In genomic region chr5:64576241-64576640, GRCh38 we compare ENCODE assay signal across 23 cellular contexts.
DNase-seq lines count a peak whose midpoint lies in the region; ATAC-seq and TF ChIP-seq lines count a peak whose summit lies in the region.
"Had no signal": no experiment of that assay in that cellular context is flagged by ENCODE, and none has a peak within 500 bp of the region (broad histone marks: within the 10 kb centered on the region; RNA-seq: fewer than 3 reads in every experiment).

No MANE protein-coding gene starts in this region.

- no peak for ATAC-seq in HG03108 (IDR thresholded peaks at IDR 0.05; ENCODE audit: unreplicated experiment)
- ATAC-seq: GM23338 had no signal

- H3K27me3 Mint-ChIP-seq in neural progenitor cell (ENCODE audit: insufficient read depth, low read depth), result no peaks in the 10 kb centered on the region

- H4K20me1 ChIP-seq in neural progenitor cell (ENCODE audit: low read depth), result no peaks in the 10 kb centered on the region
- H4K20me1 ChIP-seq: BLaER1 treated with 17β-estradiol and CSF1 and Interleukin-3, amounts not matched to agents 10 nM and 100 nM had no signal

- H3K36me3 Mint-ChIP-seq in neural progenitor cell, result no peaks in the 10 kb centered on the region

- no peak overlapping the region for H3K4me2 ChIP-seq in neural progenitor cell
- H3K4me2 ChIP-seq: BLaER1 treated with 17β-estradiol and CSF1 and Interleukin-3, amounts not matched to agents 10 nM and 100 nM; GM23338 had no signal

- no peak overlapping the region for H3K27ac ChIP-seq in neural progenitor cell
- H3K27ac ChIP-seq: BLaER1 treated with 17β-estradiol and CSF1 and Interleukin-3, amounts not matched to agents 10 nM and 100 nM; SJCRH30 had no signal

- H3K36me3 ChIP-seq in neural progenitor cell, result no peaks in the 10 kb centered on the region
- H3K36me3 ChIP-seq: BLaER1 treated with 17β-estradiol and CSF1 and Interleukin-3, amounts not matched to agents 10 nM and 100 nM; SJCRH30 had no signal

- no peak overlapping the region for H3K9ac ChIP-seq in neural progenitor cell
- H3K9ac ChIP-seq: BLaER1 treated with 17β-estradiol and CSF1 and Interleukin-3, amounts not matched to agents 10 nM and 100 nM had no signal

- H3K4me1 Mint-ChIP-seq in neural progenitor cell, result no peaks in the 10 kb centered on the region

- no peak overlapping the region for H3K4me3 ChIP-seq in AG10803 (ENCODE audit: low read length)
- H3K4me3 ChIP-seq in neural progenitor cell, result no peak overlapping the region
- H3K4me3 ChIP-seq: BLaER1 treated with 17β-estradiol and CSF1 and Interleukin-3, amounts not matched to agents 10 nM and 100 nM; GM23338; SJCRH30 had no signal

- H3K4me3 Mint-ChIP-seq in neural progenitor cell, result no peak overlapping the region
- H3K4me3 Mint-ChIP-seq: CD4-positive, alpha-beta T cell; GM23338; H9 had no signal

- H3K27me3 ChIP-seq in neural progenitor cell, result no peaks in the 10 kb centered on the region
- H3K27me3 ChIP-seq: BLaER1 treated with 17β-estradiol and CSF1 and Interleukin-3, amounts not matched to agents 10 nM and 100 nM; SJCRH30 had no signal

- no peaks in the 10 kb centered on the region for H3K9me3 ChIP-seq in neural progenitor cell (ENCODE audit: low read depth)
- H3K9me3 ChIP-seq: BLaER1 treated with 17β-estradiol and CSF1 and Interleukin-3, amounts not matched to agents 10 nM and 100 nM; SJCRH30 had no signal

- no peaks in the 10 kb centered on the region for H3K9me3 Mint-ChIP-seq in neural progenitor cell
- H3K9me3 Mint-ChIP-seq: CD4-positive, alpha-beta T cell; GM23338; H9 had no signal

- peak overlapping the region; percentile 0 for H2AFZ ChIP-seq in neural progenitor cell (replicated peaks)
- H2AFZ ChIP-seq: GM23338 had no signal

- no peaks in the 10 kb centered on the region for H3K79me2 ChIP-seq in neural progenitor cell (ENCODE audit: low read depth)

- no peak for TF ChIP-seq CTCF in AG10803 (conservative IDR thresholded peaks at IDR 0.05; ENCODE audit: low read length)
- no peak for TF ChIP-seq CTCF in neural progenitor cell (IDR thresholded peaks at IDR 0.05)

- no peaks in the 10 kb centered on the region for H3K4me1 ChIP-seq in neural progenitor cell
- H3K4me1 ChIP-seq: BLaER1 treated with 17β-estradiol and CSF1 and Interleukin-3, amounts not matched to agents 10 nM and 100 nM; SJCRH30 had no signal

- H3K27ac Mint-ChIP-seq in neural progenitor cell, result no peak overlapping the region
- H3K27ac Mint-ChIP-seq: CD4-positive, alpha-beta T cell had no signal

- no peaks in the 10 kb centered on the region for H3F3A ChIP-seq in neural progenitor cell (ENCODE audit: low read depth)

- DNase-seq in AG10803 (ENCODE audit: low read depth), result peak; percentile 0
- peak; percentile 34 for DNase-seq in HS-5 (ENCODE audit: low read depth)
- peak; percentile 7 for DNase-seq in astrocyte of the hippocampus (ENCODE audit: low read depth, low spot score)
- no peak for DNase-seq in neural progenitor cell (ENCODE audit: low spot score)
- DNase-seq in DMS153 treated with DMSO at 0.1 percent for 48 hours (lab: John Stamatoyannopoulos, UW; ENCODE audit: unreplicated experiment), result no peak
- no peak for DNase-seq in stimulated activated CD8-positive, alpha-beta memory T cell treated with anti-CD3 and anti-CD28 coated beads, Interleukin-4, amount 100 ng/mL, for 48 hours
- DNase-seq: AML-193; CD4-positive, alpha-beta T cell; DMS53; H9; IMR-90; KG1; NCI-H1048; NCI-H1417; NCI-H1694; NCI-H2029 treated with DMSO at 0.1 percent for 48 hours; NCI-H226; NCI-H510A; NCI-H69; SJCRH30 had no signal

Comparison
In these comparisons a context has a peak if more than half of its experiments do, and no peak if none do; other contexts are left out.
1. DNase-seq: peak in AG10803 (single experiment), HS-5 (single experiment) and astrocyte of the hippocampus (single experiment); none in neural progenitor cell (single experiment), DMS153 treated with DMSO at 0.1 percent for 48 hours (single experiment) and stimulated activated CD8-positive, alpha-beta memory T cell treated with anti-CD3 and anti-CD28 coated beads, Interleukin-4, amount 100 ng/mL, for 48 hours (single experiment).